23 cellular contexts compared by ENCODE assay signal in genomic region chr9:34585946-34586705, GRCh38. TPM values are rescaled to one million over a fixed set of nuclear protein-coding genes. Genes with fewer than 3 reads are reported as not detected.
"Had no signal": no experiment of that assay in that cellular context is flagged by ENCODE, and none has a peak within 500 bp of the region (broad histone marks: within the 10 kb centered on the region; RNA-seq: fewer than 3 reads in every experiment).

No MANE protein-coding gene starts in this region.

- H3K36me3 ChIP-seq: adrenal gland, esophagus muscularis mucosa, thyroid gland had no signal

- H3K4me3 ChIP-seq: adrenal gland, esophagus muscularis mucosa, thyroid gland had no signal

- H3K4me3 Mint-ChIP-seq: activated T-helper 1 cell treated with anti-CD3 and anti-CD28 coated beads, Interleukin-12 subunit alpha, Interleukin-12 subunit beta, Interleukin-2, Interleukin-4 antibody, amounts not matched to agents 30 ng/mL and 10 ng/mL and 1 ng/mL, durations not matched to agents 14 hours and 24 hours and 36 hours had no signal

- H3K9me3 Mint-ChIP-seq: activated naive CD4-positive, alpha-beta T cell treated with anti-CD3 and anti-CD28 coated beads, Interleukin-2, amount 50 U/mL, for 72 hours; activated T-helper 1 cell treated with anti-CD3 and anti-CD28 coated beads, Interleukin-12 subunit alpha, Interleukin-12 subunit beta, Interleukin-2, Interleukin-4 antibody, amounts not matched to agents 30 ng/mL and 10 ng/mL and 1 ng/mL, durations not matched to agents 14 hours and 24 hours and 36 hours had no signal

- ATAC-seq: left lobe of liver had no signal

- H3K9me3 ChIP-seq: adrenal gland, esophagus muscularis mucosa, thyroid gland had no signal

- H3K27ac ChIP-seq: adrenal gland, esophagus muscularis mucosa, thyroid gland had no signal

- FAIRE-seq: astrocyte, endothelial cell of umbilical vein, TTC549 had no signal

- H3K4me1 ChIP-seq: adrenal gland had no signal

- H3K27ac Mint-ChIP-seq: activated naive CD4-positive, alpha-beta T cell treated with anti-CD3 and anti-CD28 coated beads, Interleukin-2, amount 50 U/mL, for 72 hours; activated T-helper 1 cell treated with anti-CD3 and anti-CD28 coated beads, Interleukin-12 subunit alpha, Interleukin-12 subunit beta, Interleukin-2, Interleukin-4 antibody, amounts not matched to agents 30 ng/mL and 10 ng/mL and 1 ng/mL, durations not matched to agents 14 hours and 24 hours and 36 hours had no signal

- DNase-seq: activated CD4-positive, alpha-beta T cell treated with anti-CD3 and anti-CD28 coated beads, Interleukin-2, amount 50 U/mL, for 4 hours; activated gamma-delta T cell treated with Interleukin-2 at 50 U/mL for 16 hours; adrenal gland; dermis blood vessel endothelial cell; effector memory CD4-positive, alpha-beta T cell; islet precursor cell; midbrain; nucleus accumbens; stimulated activated CD4-positive, alpha-beta T cell treated with anti-CD3 and anti-CD28 coated beads, Interleukin-2, amount 100 ng/mL, for 24 hours; stimulated activated naive CD4-positive, alpha-beta T cell treated with Interleukin-2 at 50 U/mL for 16 hours; thyroid gland had no signal

RNA-seq across cellular contexts. Expression of gene CNTFR, which starts 3.4 kb away (rescaled TPM):
- total RNA-seq: activated T-helper 1 cell treated with anti-CD3 and anti-CD28 coated beads, Interleukin-12 subunit alpha, Interleukin-12 subunit beta, Interleukin-2, Interleukin-4 antibody, amounts not matched to agents 30 ng/mL and 10 ng/mL and 1 ng/mL, durations not matched to agents 14 hours and 24 hours and 36 hours; dermis blood vessel endothelial cell; endothelial cell of umbilical vein; lung microvascular endothelial cell; T-helper 2 cell treated with Interferon-gamma antibody and Interleukin-4, amounts not matched to agents 100 ng/mL and 5 ng/mL, for 36 hours had no signal
- polyA plus RNA-seq: endothelial cell of umbilical vein had no signal

RNA-seq across cellular contexts. Expression of gene ARID3C, which starts 42.7 kb away (rescaled TPM):
- total RNA-seq: adrenal gland, endothelial cell of umbilical vein, esophagus muscularis mucosa, myocyte, subcutaneous adipose tissue, thyroid gland, urinary bladder had no signal
- polyA plus RNA-seq: adrenal gland, endothelial cell of umbilical vein, urinary bladder had no signal
